ENCODE assay signal across 23 cellular contexts in genomic region chr4:136680761-136681160, GRCh38.
A peak's percentile ranks its signal among the peaks of the same experiment; 100 is the strongest.
DNase-seq lines count a peak whose midpoint lies in the region; ATAC-seq, FAIRE-seq and TF ChIP-seq lines count a peak whose summit lies in the region.
"Had no signal": no experiment of that assay in that cellular context is flagged by ENCODE, and none has a peak within 500 bp of the region (broad histone marks: within the 10 kb centered on the region; RNA-seq: fewer than 3 reads in every experiment).

No MANE protein-coding gene starts in this region.

- ATAC-seq in stimulated activated memory B cell treated with anti-CD40 and anti-IgM and Interleukin-4, amounts not matched to agents 10 μg/mL and 1 μg/mL and 100 μg/mL, for 72 hours: no peak
- ATAC-seq: A549 had no signal

- H3K27ac Mint-ChIP-seq in stimulated activated memory B cell treated with anti-CD40 and anti-IgM and Interleukin-4, amounts not matched to agents 10 μg/mL and 1 μg/mL and 100 μg/mL, for 72 hours: no peak overlapping the region
- H3K27ac Mint-ChIP-seq: CD14-positive monocyte; CD4-positive, alpha-beta T cell; CD8-positive, alpha-beta memory T cell had no signal

- no peak overlapping the region for H3K9ac ChIP-seq in smooth muscle cell (ENCODE audit: low read depth)
- H3K9ac ChIP-seq: BLaER1 treated with 17β-estradiol and CSF1 and Interleukin-3, amounts not matched to agents 10 nM and 100 nM; GM23248 had no signal

- WGBS in smooth muscle cell (ENCODE audit: low lambda C conversion rate): 73% methylated on average over 1 of the region's 1 CpG

- H2AFZ ChIP-seq in smooth muscle cell (ENCODE audit: low read depth): no peak overlapping the region
- H2AFZ ChIP-seq: GM23248 had no signal

- no peaks in the 10 kb centered on the region for H3K4me1 Mint-ChIP-seq in stimulated activated memory B cell treated with anti-CD40 and anti-IgM and Interleukin-4, amounts not matched to agents 10 μg/mL and 1 μg/mL and 100 μg/mL, for 72 hours
- H3K4me1 Mint-ChIP-seq: CD14-positive monocyte; CD8-positive, alpha-beta memory T cell had no signal

- H3K4me1 ChIP-seq in SJCRH30 (peaks cover 27% of the 10 kb centered on the region), smooth muscle cell (ENCODE audit: low read depth) (no peaks in the 10 kb centered on the region)
- H3K4me1 ChIP-seq: A549; BLaER1 treated with 17β-estradiol and CSF1 and Interleukin-3, amounts not matched to agents 10 nM and 100 nM had no signal

- no peak for DNase-seq in D721Med (ENCODE audit: insufficient read length, low spot score)
- DNase-seq in SJCRH30: no peak
- peak; percentile 56 for DNase-seq in fibroblast of peridontal ligament (ENCODE audit: extremely low read depth)
- no peak for DNase-seq in smooth muscle cell (lab: John Stamatoyannopoulos, UW; ENCODE audit: unreplicated experiment)
- DNase-seq in stimulated activated CD4-positive, alpha-beta T cell treated with anti-CD3 and anti-CD28 coated beads, Interleukin-4, amount 100 ng/mL, for 4 hours: no peak
- no peak for DNase-seq in stimulated activated naive CD4-positive, alpha-beta T cell treated with Interleukin-2 at 50 U/mL for 16 hours (lab: John Stamatoyannopoulos, UW)
- DNase-seq: 8988T; ACHN; AML-193; CD4-positive, alpha-beta T cell; CD8-positive, alpha-beta memory T cell; DND-41; GM23248; H7; HCEC 1CT had no signal

- peak; percentile 16 for FAIRE-seq in D721Med (lab: Jason Lieb, UNC)
- FAIRE-seq: A549, G401.6, GM12892, H1 had no signal

- H3K36me3 Mint-ChIP-seq in stimulated activated memory B cell treated with anti-CD40 and anti-IgM and Interleukin-4, amounts not matched to agents 10 μg/mL and 1 μg/mL and 100 μg/mL, for 72 hours: no peaks in the 10 kb centered on the region
- H3K36me3 Mint-ChIP-seq: CD14-positive monocyte; CD8-positive, alpha-beta memory T cell had no signal

- no peak for TF ChIP-seq CTCF in D721Med (IDR thresholded peaks at IDR 0.05; ENCODE audit: insufficient read depth, missing control alignments)
- TF ChIP-seq CTCF in smooth muscle cell (IDR thresholded peaks at IDR 0.05; ENCODE audit: borderline replicate concordance, insufficient read depth, poor library complexity, severe bottlenecking): no peak

- H3K27me3 ChIP-seq in SJCRH30: no peaks in the 10 kb centered on the region
- H3K27me3 ChIP-seq in smooth muscle cell (ENCODE audit: low read depth): peaks cover 40% of the 10 kb centered on the region
- H3K27me3 ChIP-seq: BE2C; BLaER1 treated with 17β-estradiol and CSF1 and Interleukin-3, amounts not matched to agents 10 nM and 100 nM had no signal

- H3K4me3 ChIP-seq in SJCRH30 (no peak overlapping the region), smooth muscle cell (no peak overlapping the region)
- H3K4me3 ChIP-seq: A549; BLaER1 treated with 17β-estradiol and CSF1 and Interleukin-3, amounts not matched to agents 10 nM and 100 nM; GM23248 had no signal

- H3K36me3 ChIP-seq in SJCRH30 (no peaks in the 10 kb centered on the region), smooth muscle cell (ENCODE audit: low read depth) (no peaks in the 10 kb centered on the region)
- H3K36me3 ChIP-seq: BE2C; BLaER1 treated with 17β-estradiol and CSF1 and Interleukin-3, amounts not matched to agents 10 nM and 100 nM had no signal

- H3K4me2 ChIP-seq in smooth muscle cell: peak overlapping the region; percentile 37
- H3K4me2 ChIP-seq: A549; BLaER1 treated with 17β-estradiol and CSF1 and Interleukin-3, amounts not matched to agents 10 nM and 100 nM had no signal

- no peak overlapping the region for H3K4me3 Mint-ChIP-seq in stimulated activated memory B cell treated with anti-CD40 and anti-IgM and Interleukin-4, amounts not matched to agents 10 μg/mL and 1 μg/mL and 100 μg/mL, for 72 hours
- H3K4me3 Mint-ChIP-seq: CD14-positive monocyte; CD4-positive, alpha-beta T cell; CD8-positive, alpha-beta memory T cell had no signal

- no peaks in the 10 kb centered on the region for H3K27me3 Mint-ChIP-seq in stimulated activated memory B cell treated with anti-CD40 and anti-IgM and Interleukin-4, amounts not matched to agents 10 μg/mL and 1 μg/mL and 100 μg/mL, for 72 hours
- H3K27me3 Mint-ChIP-seq: CD4-positive, alpha-beta T cell; CD8-positive, alpha-beta memory T cell had no signal

- no peaks in the 10 kb centered on the region for H3K79me2 ChIP-seq in smooth muscle cell (ENCODE audit: low read depth)

- no peaks in the 10 kb centered on the region for H3F3A ChIP-seq in smooth muscle cell (ENCODE audit: low read depth)

- H4K20me1 ChIP-seq in smooth muscle cell (ENCODE audit: low read depth): no peaks in the 10 kb centered on the region
- H4K20me1 ChIP-seq: BLaER1 treated with 17β-estradiol and CSF1 and Interleukin-3, amounts not matched to agents 10 nM and 100 nM had no signal

- peaks cover 2% of the 10 kb centered on the region for H3K9me3 Mint-ChIP-seq in stimulated activated memory B cell treated with anti-CD40 and anti-IgM and Interleukin-4, amounts not matched to agents 10 μg/mL and 1 μg/mL and 100 μg/mL, for 72 hours
- H3K9me3 Mint-ChIP-seq: CD14-positive monocyte had no signal

- H3K27ac ChIP-seq in SJCRH30 (peak overlapping the region; percentile 28), smooth muscle cell (ENCODE audit: low read depth) (no peak overlapping the region)
- H3K27ac ChIP-seq: A549; BLaER1 treated with 17β-estradiol and CSF1 and Interleukin-3, amounts not matched to agents 10 nM and 100 nM; GM23248 had no signal

- no peaks in the 10 kb centered on the region for H3K9me3 ChIP-seq in SJCRH30 (replicated peaks)
- no peaks in the 10 kb centered on the region for H3K9me3 ChIP-seq in smooth muscle cell (replicated peaks; ENCODE audit: low read depth)
- H3K9me3 ChIP-seq: A549; BE2C; BLaER1 treated with 17β-estradiol and CSF1 and Interleukin-3, amounts not matched to agents 10 nM and 100 nM had no signal
